In genomic region chr15:96324192-96324895, GRCh38 we compare ENCODE assay signal across 10 cellular contexts. TPM values are rescaled to one million over a fixed set of nuclear protein-coding genes. Genes with fewer than 3 reads are reported as not detected.
A peak's percentile ranks its signal among the peaks of the same experiment; 100 is the strongest.
DNase-seq lines count a peak whose midpoint lies in the region; ATAC-seq and TF ChIP-seq lines count a peak whose summit lies in the region.
"Had no signal": no experiment of that assay in that cellular context is flagged by ENCODE, and none has a peak within 500 bp of the region (broad histone marks: within the 10 kb centered on the region; RNA-seq: fewer than 3 reads in every experiment).

No MANE protein-coding gene starts in this region.

- peak overlapping the region; percentile 81 for H2AFZ ChIP-seq in IMR-90 (replicated peaks; ENCODE audit: low read length, poor library complexity)

- H3K27ac ChIP-seq in IMR-90 (ENCODE audit: insufficient read depth, low read length) (peak overlapping the region; percentile 77), dorsolateral prefrontal cortex (peak overlapping the region in 43 of 59 donors; percentile 0 to 89 (median 68)), stomach (peak overlapping the region; percentile 87 to 98 (median 96))

- H2BK5ac ChIP-seq in IMR-90 (ENCODE audit: low read depth, low read length, poor library complexity, severe bottlenecking): peak overlapping the region; percentile 96

- H3K27me3 Mint-ChIP-seq in stimulated activated memory B cell treated with anti-CD40 and anti-IgM and Interleukin-4, amounts not matched to agents 10 μg/mL and 1 μg/mL and 100 μg/mL, for 72 hours: peaks cover 87% of the 10 kb centered on the region

- H3K4me1 ChIP-seq in IMR-90 (ENCODE audit: control insufficient read depth, insufficient read depth, low read length) (peaks cover 13% of the 10 kb centered on the region), stomach (peaks cover 16 to 61% (median 34%) of the 10 kb centered on the region in 4 donors)

- peaks cover 6% of the 10 kb centered on the region for H3K4me1 Mint-ChIP-seq in stimulated activated memory B cell treated with anti-CD40 and anti-IgM and Interleukin-4, amounts not matched to agents 10 μg/mL and 1 μg/mL and 100 μg/mL, for 72 hours

- H4K8ac ChIP-seq in IMR-90 (ENCODE audit: low read depth in 2 of 2, low read length in 2 of 2): peak overlapping the region; percentile 48 to 74

- H4K20me1 ChIP-seq in IMR-90 (ENCODE audit: insufficient read depth, low read length): no peaks in the 10 kb centered on the region

- 0 out of 2 replicates have a peak, but pooled peaks cover 2% of the 10 kb centered on the region for H3K36me3 ChIP-seq in IMR-90 (ENCODE audit: control insufficient read depth, insufficient read depth, low read length)
- H3K36me3 ChIP-seq in stomach: no peaks in the 10 kb centered on the region

- dilution Hi-C loops in IMR-90 (cut with HindIII; ENCODE audit: low sequenced_read_pairs, unreplicated experiment): no loop called here

- peak overlapping the region; percentile 74 for H3K23ac ChIP-seq in IMR-90 (ENCODE audit: low read depth, low read length)

- H3K27ac Mint-ChIP-seq in stimulated activated memory B cell treated with anti-CD40 and anti-IgM and Interleukin-4, amounts not matched to agents 10 μg/mL and 1 μg/mL and 100 μg/mL, for 72 hours: no peak overlapping the region
- H3K27ac Mint-ChIP-seq: activated T-helper 2 cell treated with anti-CD3 and anti-CD28 coated beads, Interferon-gamma antibody, Interleukin-2, Interleukin-4, amounts not matched to agents 10 μg/mL and 5 μg/mL and 100 μg/mL, durations not matched to agents 14 hours and 24 hours and 36 hours had no signal

- peak overlapping the region; percentile 56 for H2AK9ac ChIP-seq in IMR-90 (replicated peaks; ENCODE audit: low read depth, low read length, poor library complexity)

- H3K4ac ChIP-seq in IMR-90 (ENCODE audit: low read depth, low read length): peak overlapping the region; percentile 86

- no peaks in the 10 kb centered on the region for H3K9me1 ChIP-seq in IMR-90 (ENCODE audit: insufficient read depth, low read length)

- H3K56ac ChIP-seq in IMR-90 (ENCODE audit: extremely low read depth, insufficient read depth, low read length): no peak overlapping the region

- H3K27me3 ChIP-seq in IMR-90 (ENCODE audit: control insufficient read depth, insufficient read depth, low read length) (no peaks in the 10 kb centered on the region), dorsolateral prefrontal cortex (peaks cover 20 to 100% (median 98%) of the 10 kb centered on the region in 45 donors), stomach (peaks cover 0 to 56% (median 13%) of the 10 kb centered on the region in 3 donors)

- DNase-seq in IMR-90 (peak; percentile 54), dorsolateral prefrontal cortex (no peak), left lobe of liver (ENCODE audit: low spot score) (peak; percentile 72), stomach (no peak), HPDE6-E6E7 (ENCODE audit: extremely low spot score) (no peak)
- DNase-seq: NCI-H748 treated with DMSO at 0.1 percent for 48 hours had no signal

- H3K14ac ChIP-seq in IMR-90 (replicated peaks; ENCODE audit: low read depth, low read length): peak overlapping the region; percentile 80

- peak overlapping the region; percentile 27 for H2BK20ac ChIP-seq in IMR-90 (ENCODE audit: low read depth, low read length)

- peaks cover 11 to 45% of the 10 kb centered on the region in 2 experiments for H3K79me1 ChIP-seq in IMR-90 (ENCODE audit: low read depth in 1 of 2, low read length in 2 of 2)

- POLR2A ChIA-PET in IMR-90 (lab: Charles Lee; ENCODE audit: unreplicated experiment): interaction anchor here (0.6 kb wide), 1 partner anchor 1726 kb away, joined by 3 read pairs; no protein-coding TSS in a partner anchor

- 80% methylated on average over 1 of the region's 12 CpGs; no CpG with 5 or more reads in 1 of the 2 experiments for WGBS in IMR-90 (ENCODE audit: extremely low coverage in 2 of 2, insufficient read length in 1 of 2), 2 experiments
- WGBS in stomach, 5 donors: 9 to 22% (median 14%) methylated on average over 12 of the region's 12 CpGs

- TF ChIP-seq POLR2A in IMR-90 (IDR thresholded peaks at IDR 0.05; ENCODE audit: low read depth, low read length) (no peak), stomach (IDR thresholded peaks at IDR 0.05) (no peak)

- no peak for TF ChIP-seq EP300 in stomach (IDR thresholded peaks at IDR 0.05)

- H2AK5ac ChIP-seq in IMR-90 (ENCODE audit: low read depth, low read length): peak overlapping the region; percentile 59; the same call in 1 of the 2 replicates

- H4K5ac ChIP-seq in IMR-90 (ENCODE audit: low read depth, low read length): peak overlapping the region; percentile 90

- ATAC-seq in IMR-90 (ENCODE audit: low read depth): no peak
- peak; percentile 49 for ATAC-seq in left lobe of liver
- no peak for ATAC-seq in HG03457 (IDR thresholded peaks at IDR 0.05; ENCODE audit: unreplicated experiment)
- no peak for ATAC-seq in HG03097 (IDR thresholded peaks at IDR 0.05; ENCODE audit: low FRiP score, unreplicated experiment)
- no peak for ATAC-seq in stimulated activated memory B cell treated with anti-CD40 and anti-IgM and Interleukin-4, amounts not matched to agents 10 μg/mL and 1 μg/mL and 100 μg/mL, for 72 hours

- in situ Hi-C loops in IMR-90 (cut with MboI; ENCODE audit: low sequenced_read_pairs): no loop called here

- H3K36me3 Mint-ChIP-seq in stimulated activated memory B cell treated with anti-CD40 and anti-IgM and Interleukin-4, amounts not matched to agents 10 μg/mL and 1 μg/mL and 100 μg/mL, for 72 hours: no peaks in the 10 kb centered on the region

- intact Hi-C loops in IMR-90 (cut with micrococcal nuclease) (loop anchor here (10.0 kb wide), 3 partner anchors 470 to 670 kb away; no protein-coding TSS in a partner anchor), dorsolateral prefrontal cortex (cut with DNase I) (no loop called here), stomach (cut with DNase I; ENCODE audit: low total_unique reads) (no loop called here)

- TF ChIP-seq RAD21 in IMR-90 (IDR thresholded peaks at IDR 0.05; ENCODE audit: low read length): no peak

- no peaks in the 10 kb centered on the region for H3K9me3 ChIP-seq in IMR-90 (ENCODE audit: control insufficient read depth, insufficient read depth, low read length)
- H3K9me3 ChIP-seq in stomach: no peaks in the 10 kb centered on the region

- peak overlapping the region; percentile 27 for H3K9ac ChIP-seq in IMR-90 (ENCODE audit: low read depth, low read length)

- H3K9me3 Mint-ChIP-seq in stimulated activated memory B cell treated with anti-CD40 and anti-IgM and Interleukin-4, amounts not matched to agents 10 μg/mL and 1 μg/mL and 100 μg/mL, for 72 hours: no peaks in the 10 kb centered on the region
- H3K9me3 Mint-ChIP-seq: activated T-helper 2 cell treated with anti-CD3 and anti-CD28 coated beads, Interferon-gamma antibody, Interleukin-2, Interleukin-4, amounts not matched to agents 10 μg/mL and 5 μg/mL and 100 μg/mL, durations not matched to agents 14 hours and 24 hours and 36 hours had no signal

- no peak for TF ChIP-seq CTCF in IMR-90 (conservative IDR thresholded peaks at IDR 0.05; ENCODE audit: low read depth, low read length)
- no peak for TF ChIP-seq CTCF in dorsolateral prefrontal cortex (IDR thresholded peaks at IDR 0.05 in 54 of 56, conservative IDR thresholded peaks at IDR 0.05 in 2 of 56; ENCODE audit: low read depth in 1 of 56, partially characterized antibody in 56 of 56)
- TF ChIP-seq CTCF in stomach (IDR thresholded peaks at IDR 0.05): no peak

- peak overlapping the region; percentile 76 for H4K91ac ChIP-seq in IMR-90 (ENCODE audit: insufficient read depth, low read depth, low read length)

- CTCF ChIA-PET in IMR-90 (lab: Yijun Ruan, JAX): no interaction called here

- H3K4me3 ChIP-seq in IMR-90 (ENCODE audit: insufficient read depth, low read depth, low read length) (peak overlapping the region; percentile 16; the same call in 1 of the 2 replicates), dorsolateral prefrontal cortex (peak overlapping the region in 26 of 59 donors; percentile 0 to 73 (median 52)), stomach (peak overlapping the region; percentile 57 to 89 (median 72))

- H3K18ac ChIP-seq in IMR-90 (ENCODE audit: low read depth, low read length): peak overlapping the region; percentile 89

- BruUV-seq in IMR-90 (replicated peaks; lab: Mats Ljungman, UMichigan): no TSS peak

- H3K4me2 ChIP-seq in IMR-90 (ENCODE audit: low read depth, low read length): peak overlapping the region; percentile 90

- peak overlapping the region; percentile 82 for H2BK120ac ChIP-seq in IMR-90 (ENCODE audit: low read depth, low read length)

- H3K4me3 Mint-ChIP-seq in stimulated activated memory B cell treated with anti-CD40 and anti-IgM and Interleukin-4, amounts not matched to agents 10 μg/mL and 1 μg/mL and 100 μg/mL, for 72 hours: no peak overlapping the region

- H2BK15ac ChIP-seq in IMR-90 (ENCODE audit: low read depth, low read length): peak overlapping the region; percentile 88; the same call in 2 of the 3 replicates

TF ChIP-seq in IMR-90, 13 proteins besides CTCF, POLR2A, EP300 and RAD21 (continues in another document):
- TF ChIP-seq RFX5 (IDR thresholded peaks at IDR 0.05; ENCODE audit: low read depth, low read length): no peak
- peak; percentile 66; the same call in 1 of the 2 replicates for TF ChIP-seq MAZ (IDR thresholded peaks at IDR 0.05; ENCODE audit: borderline replicate concordance, low read depth, low read length)
- no peak for TF ChIP-seq RCOR1 (IDR thresholded peaks at IDR 0.05; ENCODE audit: insufficient replicate concordance, low read length)
- TF ChIP-seq FOS (IDR thresholded peaks at IDR 0.05; ENCODE audit: low read depth, low read length): no peak
- no peak for TF ChIP-seq MXI1 (IDR thresholded peaks at IDR 0.05; ENCODE audit: borderline replicate concordance, low read depth, low read length)
- no peak for TF ChIP-seq MAFK (IDR thresholded peaks at IDR 0.05; ENCODE audit: low read depth, low read length)
- TF ChIP-seq CEBPB (IDR thresholded peaks at IDR 0.05; ENCODE audit: low read depth, low read length): peak; percentile 15; the same call in 1 of the 2 replicates
- TF ChIP-seq, protein P1, sequence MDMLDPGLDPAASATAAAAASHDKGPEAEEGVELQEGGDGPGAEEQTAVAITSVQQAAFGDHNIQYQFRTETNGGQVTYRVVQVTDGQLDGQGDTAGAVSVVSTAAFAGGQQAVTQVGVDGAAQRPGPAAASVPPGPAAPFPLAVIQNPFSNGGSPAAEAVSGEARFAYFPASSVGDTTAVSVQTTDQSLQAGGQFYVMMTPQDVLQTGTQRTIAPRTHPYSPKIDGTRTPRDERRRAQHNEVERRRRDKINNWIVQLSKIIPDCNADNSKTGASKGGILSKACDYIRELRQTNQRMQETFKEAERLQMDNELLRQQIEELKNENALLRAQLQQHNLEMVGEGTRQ (IDR thresholded peaks at IDR 0.05; ENCODE audit: low read depth, low read length): no peak

RNA-seq across cellular contexts. Expression of gene NR2F2, which starts 6.2 kb away (rescaled TPM):
- total RNA-seq in IMR-90 (2012; rRNA removed) (20.3 and 28.1 TPM in 2 replicates), dorsolateral prefrontal cortex (10 to 100 TPM in 65 of 120 experiments, 1 to 10 TPM in 55; 3.1 to 36.0 (median 10.5) TPM), left lobe of liver (37.0 TPM), stomach (10 to 100 TPM; 36.8 to 96.2 (median 63.0) TPM)
- polyA plus RNA-seq in IMR-90 (2012; rRNA removed) (161 and 185 TPM in 2 replicates), stomach (10 to 100 TPM; 30.9 to 47.4 (median 39.7) TPM)
- 113 and 142 TPM in 2 replicates for polyA plus RNA-seq in IMR-90 (2012; cell fraction: cytosol; rRNA removed)
- polyA plus RNA-seq in IMR-90 (2012; cell fraction: nucleus; rRNA removed; ENCODE audit: low replicate concordance): 109 and 182 TPM in 2 replicates
- total RNA-seq: activated T-helper 2 cell treated with anti-CD3 and anti-CD28 coated beads, Interferon-gamma antibody, Interleukin-2, Interleukin-4, amounts not matched to agents 10 μg/mL and 5 μg/mL and 100 μg/mL, durations not matched to agents 14 hours and 24 hours and 36 hours had no signal

Comparison
In these comparisons a context has a peak if more than half of its experiments do, and no peak if none do; other contexts are left out.
1. DNase-seq: peak in IMR-90 (single experiment) and left lobe of liver (single experiment); none in dorsolateral prefrontal cortex (0 of 10), stomach (single experiment) and HPDE6-E6E7 (single experiment).
2. Peak in every context shown above with its lines, with median percentiles within 50 percentile points of each other: H3K27ac ChIP-seq.